In genomic region chr16:17591655-17592405, GRCh38 we compare ENCODE assay signal across 13 cellular contexts.
DNase-seq lines count a peak whose midpoint lies in the region; ATAC-seq and TF ChIP-seq lines count a peak whose summit lies in the region.
"Had no signal": no experiment of that assay in that cellular context is flagged by ENCODE, and none has a peak within 500 bp of the region (broad histone marks: within the 10 kb centered on the region; RNA-seq: fewer than 3 reads in every experiment).

No MANE protein-coding gene starts in this region.

- ATAC-seq in DND-41 (ENCODE audit: insufficient read depth, low read depth), result peak; percentile 83
- ATAC-seq in activated CD8-positive, alpha-beta T cell treated with anti-CD3 and anti-CD28 coated beads for 36 hours, result peak; percentile 43
- ATAC-seq in heart left ventricle, result no peak

- peaks cover 3% of the 10 kb centered on the region for H3K9me3 Mint-ChIP-seq in activated CD8-positive, alpha-beta T cell treated with anti-CD3 and anti-CD28 coated beads for 36 hours
- H3K9me3 Mint-ChIP-seq in immature natural killer cell, result peaks cover 0 to 3% (median 0%) of the 10 kb centered on the region in 6 donors
- H3K9me3 Mint-ChIP-seq: neural crest cell had no signal

- 76 to 82% (median 80%) methylated on average over 12 of the region's 12 CpGs for WGBS in heart left ventricle, 4 donors

- H3K27me3 ChIP-seq in DND-41 (ENCODE audit: insufficient read depth, low read length, poor library complexity) (no peaks in the 10 kb centered on the region), heart left ventricle (peaks cover 0 to 9% (median 0%) of the 10 kb centered on the region in 9 donors)

- H3K27ac ChIP-seq in DND-41 (ENCODE audit: low read length) (peak overlapping the region; percentile 91), heart left ventricle (no peak overlapping the region)
- H3K27ac ChIP-seq: epithelial cell of prostate, left ventricle myocardium inferior had no signal

- H3K36me3 Mint-ChIP-seq in activated CD8-positive, alpha-beta T cell treated with anti-CD3 and anti-CD28 coated beads for 36 hours (ENCODE audit: low read depth), result peaks cover 2% of the 10 kb centered on the region
- peaks cover 0 to 3% (median 0%) of the 10 kb centered on the region in 3 donors for H3K36me3 Mint-ChIP-seq in immature natural killer cell
- H3K36me3 Mint-ChIP-seq: CD4-positive, CD25-positive, alpha-beta regulatory T cell had no signal

- no peaks in the 10 kb centered on the region for H3K79me2 ChIP-seq in DND-41 (ENCODE audit: insufficient read depth, low read length)

- H3K4me3 Mint-ChIP-seq in activated CD8-positive, alpha-beta T cell treated with anti-CD3 and anti-CD28 coated beads for 36 hours, result peak overlapping the region; percentile 19
- peak overlapping the region; percentile 47 to 89 (median 66) for H3K4me3 Mint-ChIP-seq in immature natural killer cell
- H3K4me3 Mint-ChIP-seq: CD4-positive, CD25-positive, alpha-beta regulatory T cell; neural crest cell had no signal

- peak overlapping the region; percentile 67 for H2AFZ ChIP-seq in DND-41 (ENCODE audit: low read depth, low read length)

- H3K4me1 ChIP-seq in DND-41 (ENCODE audit: insufficient read depth, low read length) (peaks cover 39% of the 10 kb centered on the region), heart left ventricle (no peaks in the 10 kb centered on the region)
- H3K4me1 ChIP-seq: left ventricle myocardium inferior had no signal

- POLR2A ChIA-PET in activated CD8-positive, alpha-beta T cell treated with anti-CD3 and anti-CD28 coated beads for 36 hours (lab: Charles Lee), result no interaction called here

- H3K9ac ChIP-seq in DND-41 (ENCODE audit: low read depth, low read length), result peak overlapping the region; percentile 58

- H3K27ac Mint-ChIP-seq in activated CD8-positive, alpha-beta T cell treated with anti-CD3 and anti-CD28 coated beads for 36 hours, result peak overlapping the region; percentile 85
- H3K27ac Mint-ChIP-seq in immature natural killer cell, result peak overlapping the region; percentile 83 to 99 (median 93)

- intact Hi-C loops in activated CD8-positive, alpha-beta T cell treated with anti-CD3 and anti-CD28 coated beads for 36 hours (cut with micrococcal nuclease), result no loop called here
- intact Hi-C loops in heart left ventricle (cut with DNase I), result no loop called here

- TF ChIP-seq CTCF in DND-41 (IDR thresholded peaks at IDR 0.05; ENCODE audit: borderline replicate concordance, extremely low read depth, low read length, poor library complexity, severe bottlenecking), result peak; percentile 55
- TF ChIP-seq CTCF in activated CD8-positive, alpha-beta T cell treated with anti-CD3 and anti-CD28 coated beads for 36 hours (IDR thresholded peaks at IDR 0.05), result no peak
- TF ChIP-seq CTCF in heart left ventricle (IDR thresholded peaks at IDR 0.05), result no peak

- no peaks in the 10 kb centered on the region for H3K9me3 ChIP-seq in DND-41 (ENCODE audit: insufficient read depth, low read length, severe bottlenecking)
- H3K9me3 ChIP-seq in heart left ventricle, result no peaks in the 10 kb centered on the region

- no peaks in the 10 kb centered on the region for H4K20me1 ChIP-seq in DND-41 (ENCODE audit: insufficient read depth, low read length)

- peak overlapping the region; percentile 66 for H3K4me2 ChIP-seq in DND-41 (ENCODE audit: insufficient read depth, low read length)

- peaks cover 17% of the 10 kb centered on the region for H3K27me3 Mint-ChIP-seq in activated CD8-positive, alpha-beta T cell treated with anti-CD3 and anti-CD28 coated beads for 36 hours
- H3K27me3 Mint-ChIP-seq in immature natural killer cell (ENCODE audit: low read depth in 3 of 3), result peaks cover 3 to 26% (median 23%) of the 10 kb centered on the region in 3 donors

- DNase-seq in DND-41 (peak; percentile 81), immature natural killer cell (peak; percentile 31 to 77 (median 32)), heart left ventricle (no peak), C1 segment of cervical spinal cord (lab: John Stamatoyannopoulos, UW) (no peak), NAMALWA (ENCODE audit: low spot score) (no peak)
- DNase-seq in Jurkat, Clone E6-1 (ENCODE audit: low read depth, low spot score), result peak; percentile 75
- DNase-seq in activated CD8-positive, alpha-beta T cell treated with anti-CD3 and anti-CD28 coated beads for 36 hours, result peak; percentile 25
- DNase-seq: left ventricle myocardium inferior, NCI-H1436, NCI-H524 had no signal

- CTCF ChIA-PET in activated CD8-positive, alpha-beta T cell treated with anti-CD3 and anti-CD28 coated beads for 36 hours (lab: Charles Lee), result interaction anchor here (1.1 to 1.4 kb wide), 2 partner anchors 13 to 118 kb away, joined by 4 to 5 read pairs; no protein-coding TSS in a partner anchor

- H3K4me3 ChIP-seq in DND-41 (ENCODE audit: low read depth in 1 of 2, low read length in 2 of 2) (peak overlapping the region in 1 of 2 experiments; percentile 52; a peak in 2 of 4 replicates), heart left ventricle (no peak overlapping the region)
- no peak overlapping the region for H3K4me3 ChIP-seq in Jurkat, Clone E6-1 (ENCODE audit: low read length)
- H3K4me3 ChIP-seq: left ventricle myocardium inferior had no signal

- no peak for TF ChIP-seq POLR2A in heart left ventricle (IDR thresholded peaks at IDR 0.05)

- peaks cover 4% of the 10 kb centered on the region for H3K4me1 Mint-ChIP-seq in activated CD8-positive, alpha-beta T cell treated with anti-CD3 and anti-CD28 coated beads for 36 hours (ENCODE audit: low read depth)
- peaks cover 15 to 26% of the 10 kb centered on the region in 2 donors for H3K4me1 Mint-ChIP-seq in immature natural killer cell
- H3K4me1 Mint-ChIP-seq: CD4-positive, CD25-positive, alpha-beta regulatory T cell had no signal

- H3K36me3 ChIP-seq in DND-41 (ENCODE audit: insufficient read depth, low read length), result no peaks in the 10 kb centered on the region
- no peaks in the 10 kb centered on the region for H3K36me3 ChIP-seq in heart left ventricle
- H3K36me3 ChIP-seq: left ventricle myocardium inferior had no signal

Comparison
In these comparisons a context has a peak if more than half of its experiments do, and no peak if none do; other contexts are left out.
1. ATAC-seq: peak in DND-41 (single experiment) and activated CD8-positive, alpha-beta T cell treated with anti-CD3 and anti-CD28 coated beads for 36 hours (single experiment); none in heart left ventricle (0 of 4).
2. DNase-seq: peak in DND-41 (single experiment), Jurkat, Clone E6-1 (single experiment), activated CD8-positive, alpha-beta T cell treated with anti-CD3 and anti-CD28 coated beads for 36 hours (single experiment) and immature natural killer cell (3 of 3); none in heart left ventricle (0 of 5), C1 segment of cervical spinal cord (0 of 14) and NAMALWA (single experiment).